ENCODE assay signal across 22 cellular contexts in genomic region chr9:114184866-114185265, GRCh38. TPM values are rescaled to one million over a fixed set of nuclear protein-coding genes. Genes with fewer than 3 reads are reported as not detected.
DNase-seq lines count a peak whose midpoint lies in the region; ATAC-seq and TF ChIP-seq lines count a peak whose summit lies in the region.
"Had no signal": no experiment of that assay in that cellular context is flagged by ENCODE, and none has a peak within 500 bp of the region (broad histone marks: within the 10 kb centered on the region; RNA-seq: fewer than 3 reads in every experiment).

No MANE protein-coding gene starts in this region.

- H2BK12ac ChIP-seq in neuronal stem cell (ENCODE audit: low read length): no peak overlapping the region

- ATAC-seq in lower lobe of right lung (no peak), GM21360 (IDR thresholded peaks at IDR 0.05; ENCODE audit: unreplicated experiment) (no peak)
- ATAC-seq: GM12878, GM23338, HCT116 had no signal

- no peak overlapping the region for H3K4ac ChIP-seq in neuronal stem cell (ENCODE audit: low read length)

- no peak overlapping the region for H3K14ac ChIP-seq in neuronal stem cell (ENCODE audit: low read length)

- H3K79me1 ChIP-seq in neuronal stem cell (ENCODE audit: low read depth, low read length): no peaks in the 10 kb centered on the region

- no peak overlapping the region for H4K91ac ChIP-seq in neuronal stem cell (ENCODE audit: low read depth, low read length, poor library complexity)

- no peak overlapping the region for H2BK15ac ChIP-seq in neuronal stem cell (ENCODE audit: low read length)

- H3K4me3 ChIP-seq in lower lobe of right lung (no peak overlapping the region), neuronal stem cell (ENCODE audit: low read length in 2 of 2) (no peak overlapping the region)
- H3K4me3 ChIP-seq: A549; BLaER1 treated with 17β-estradiol and CSF1 and Interleukin-3, amounts not matched to agents 10 nM and 100 nM; GM12878; GM23338 had no signal

- peaks cover 7% of the 10 kb centered on the region for H3K9me3 ChIP-seq in lower lobe of right lung
- peaks cover 2 to 7% of the 10 kb centered on the region in 2 donors for H3K9me3 ChIP-seq in neuronal stem cell (replicated peaks in 1 of 2; ENCODE audit: control insufficient read depth in 2 of 2, insufficient read depth in 1 of 2, low read depth in 1 of 2, low read length in 2 of 2)
- H3K9me3 ChIP-seq: BE2C had no signal

- no peak for TF ChIP-seq CTCF in lower lobe of right lung (IDR thresholded peaks at IDR 0.05)

- no peak overlapping the region for H3K4me2 ChIP-seq in neuronal stem cell (ENCODE audit: insufficient read depth, low read length, poor library complexity, severe bottlenecking)
- H3K4me2 ChIP-seq: A549; BLaER1 treated with 17β-estradiol and CSF1 and Interleukin-3, amounts not matched to agents 10 nM and 100 nM; GM23338 had no signal

- H4K8ac ChIP-seq in neuronal stem cell (ENCODE audit: low read depth, low read length): no peak overlapping the region

- no peak overlapping the region for H3K23ac ChIP-seq in neuronal stem cell (ENCODE audit: low read depth, low read length, poor library complexity)

- DNase-seq in OCI-M1 (lab: John Stamatoyannopoulos, UW) (peak; percentile 21), lower lobe of right lung (peak; percentile 19), neuronal stem cell (ENCODE audit: low spot score) (no peak), NCI-H1092 (lab: John Stamatoyannopoulos, UW) (no peak)
- no peak for DNase-seq in stimulated activated CD4-positive, alpha-beta T cell treated with anti-CD3 and anti-CD28 coated beads, Interleukin-4, amount 100 ng/mL, for 24 hours
- DNase-seq: 8988T; ACHN; AML-193; CD4-positive, alpha-beta T cell; CD8-positive, alpha-beta memory T cell; DMS 273 treated with DMSO at 0.1 percent for 48 hours; DMS79; GDM1; H9 had no signal

- H3K36me3 ChIP-seq in lower lobe of right lung (no peaks in the 10 kb centered on the region), neuronal stem cell (replicated peaks in 1 of 2; ENCODE audit: control insufficient read depth in 2 of 2, insufficient read depth in 2 of 2, low read length in 2 of 2) (peaks cover 5 to 8% of the 10 kb centered on the region in 2 donors)
- H3K36me3 ChIP-seq: BE2C had no signal

- no peak overlapping the region for H2AFZ ChIP-seq in neuronal stem cell (ENCODE audit: low read length)
- H2AFZ ChIP-seq: GM23338 had no signal

- H3K27me3 ChIP-seq in lower lobe of right lung (ENCODE audit: low read depth) (no peaks in the 10 kb centered on the region), neuronal stem cell (ENCODE audit: control insufficient read depth in 3 of 3, insufficient read depth in 3 of 3, low read depth in 1 of 3, low read length in 3 of 3) (no peaks in the 10 kb centered on the region)
- H3K27me3 ChIP-seq: BE2C; BLaER1 treated with 17β-estradiol and CSF1 and Interleukin-3, amounts not matched to agents 10 nM and 100 nM had no signal

- H2BK120ac ChIP-seq in neuronal stem cell (ENCODE audit: low read depth, low read length): peak overlapping the region; percentile 13

- H3K4me1 ChIP-seq in lower lobe of right lung: peaks cover 11% of the 10 kb centered on the region
- peaks cover 9 to 11% of the 10 kb centered on the region in 2 donors for H3K4me1 ChIP-seq in neuronal stem cell (ENCODE audit: control insufficient read depth in 2 of 2, insufficient read depth in 1 of 2, low read depth in 1 of 2, low read length in 2 of 2)
- H3K4me1 ChIP-seq: A549 had no signal

- H3K9ac ChIP-seq in neuronal stem cell (ENCODE audit: low read depth, low read length, poor library complexity): no peak overlapping the region
- H3K9ac ChIP-seq: BLaER1 treated with 17β-estradiol and CSF1 and Interleukin-3, amounts not matched to agents 10 nM and 100 nM had no signal

- H2AK5ac ChIP-seq in neuronal stem cell (ENCODE audit: low read depth, low read length): no peak overlapping the region

- peak overlapping the region; percentile 9 for H3K18ac ChIP-seq in neuronal stem cell (ENCODE audit: low read length)

- intact Hi-C loops in lower lobe of right lung (cut with DNase I): no loop called here

- no peak overlapping the region for H2BK5ac ChIP-seq in neuronal stem cell (ENCODE audit: low read length)

- H3K27ac ChIP-seq in lower lobe of right lung (no peak overlapping the region), neuronal stem cell (replicated peaks; ENCODE audit: low read length) (no peak overlapping the region)
- H3K27ac ChIP-seq: A549; BLaER1 treated with 17β-estradiol and CSF1 and Interleukin-3, amounts not matched to agents 10 nM and 100 nM had no signal

- WGBS in neuronal stem cell (ENCODE audit: extremely low coverage in 2 of 2, insufficient read length in 2 of 2, insufficient replicate concordance in 1 of 2), 2 donors: no CpG with 5 or more reads among the region's 2 CpGs

RNA-seq across cellular contexts. Expression of gene COL27A1, which starts 29.5 kb away (rescaled TPM):
- 13.0 TPM for total RNA-seq in lower lobe of right lung
- 11.1 TPM for polyA plus RNA-seq in neuronal stem cell (2013, experiment 1 of 2)
- 11.1 TPM for polyA plus RNA-seq in neuronal stem cell (2013, experiment 2 of 2)
- polyA plus RNA-seq: CD14-positive monocyte; CD8-positive, alpha-beta memory T cell; GM12878 had no signal

Comparison
In these comparisons a context has a peak if more than half of its experiments do, and no peak if none do; other contexts are left out.
1. DNase-seq: peak in OCI-M1 (single experiment) and lower lobe of right lung (single experiment); none in neuronal stem cell (single experiment), stimulated activated CD4-positive, alpha-beta T cell treated with anti-CD3 and anti-CD28 coated beads, Interleukin-4, amount 100 ng/mL, for 24 hours (single experiment) and NCI-H1092 (single experiment).